Comparison of ENCODE assay signal across 8 cellular contexts in genomic region chr19:35744688-35745327, GRCh38. TPM values are rescaled to one million over a fixed set of nuclear protein-coding genes. Genes with fewer than 3 reads are reported as not detected.
DNase-seq lines count a peak whose midpoint lies in the region; ATAC-seq and TF ChIP-seq lines count a peak whose summit lies in the region.

No MANE protein-coding gene starts in this region.

- TF ChIP-seq POLR2A in spleen (IDR thresholded peaks at IDR 0.05), result peak in 1 of 3 donors; percentile 50

- no peaks in the 10 kb centered on the region for H3K9me3 Mint-ChIP-seq in activated B cell treated with CpG ODN at 0.5 μM for 24 hours

- H3K36me3 ChIP-seq in spleen, result peaks cover 0 to 12% (median 0%) of the 10 kb centered on the region in 6 donors

- H3K36me3 Mint-ChIP-seq in activated B cell treated with CpG ODN at 0.5 μM for 24 hours (ENCODE audit: low read depth), result peaks cover 33% of the 10 kb centered on the region

- POLR2A ChIA-PET in activated B cell treated with CpG ODN at 0.5 μM for 24 hours (lab: Charles Lee), result interaction anchor here (0.6 to 5.2 kb wide), 27 partner anchors 12 to 1156 kb away, joined by 3 to 69 read pairs (median 4); partner anchors contain the start of genes ARHGAP33, COX6B1, HSPB6 and NFKBID

- 1 to 2% (median 1%) methylated on average over 35 of the region's 35 CpGs for WGBS in spleen, 5 donors

- no peaks in the 10 kb centered on the region for H3K9me3 ChIP-seq in spleen

- H3K4me3 Mint-ChIP-seq in activated B cell treated with CpG ODN at 0.5 μM for 24 hours, result peak overlapping the region; percentile 92

- no peaks in the 10 kb centered on the region for H3K27me3 Mint-ChIP-seq in activated B cell treated with CpG ODN at 0.5 μM for 24 hours

- intact Hi-C loops in activated B cell treated with CpG ODN at 0.5 μM for 24 hours (cut with micrococcal nuclease) (loop anchor here (1.0 to 10.0 kb wide), 7 partner anchors 28 to 1570 kb away; partner anchors contain the start of genes HAUS5, OVOL3, POLR2I and SDHAF1), spleen (cut with DNase I; ENCODE audit: low total_unique reads) (no loop called here)

- peak overlapping the region; percentile 99 for H3K27ac Mint-ChIP-seq in activated B cell treated with CpG ODN at 0.5 μM for 24 hours

- H3K27ac ChIP-seq in spleen, result peak overlapping the region; percentile 99 to 100 (median 100)

- peaks cover 37 to 89% (median 77%) of the 10 kb centered on the region in 6 donors for H3K4me1 ChIP-seq in spleen

- peak overlapping the region; percentile 76 to 86 for H3K4me3 ChIP-seq in cardiac fibroblast (replicated peaks in 1 of 2; ENCODE audit: low read depth in 2 of 2, low read length in 2 of 2)
- peak overlapping the region; percentile 39 to 85 (median 76) for H3K4me3 ChIP-seq in spleen

- CTCF ChIA-PET in activated B cell treated with CpG ODN at 0.5 μM for 24 hours (lab: Charles Lee), result interaction anchor here (1.0 to 1.6 kb wide), 2 partner anchors 12 to 50 kb away, joined by 3 to 4 read pairs; no protein-coding TSS in a partner anchor

- H3K27me3 ChIP-seq in spleen (replicated peaks in 1 of 7), result no peaks in the 10 kb centered on the region

- peak; percentile 26 for TF ChIP-seq CTCF in GM12873 (IDR thresholded peaks at IDR 0.05; ENCODE audit: insufficient read depth, low read depth, low read length, missing control alignments)
- TF ChIP-seq CTCF in activated B cell treated with CpG ODN at 0.5 μM for 24 hours (IDR thresholded peaks at IDR 0.05), result no peak
- TF ChIP-seq CTCF in cardiac fibroblast (IDR thresholded peaks at IDR 0.05; ENCODE audit: low read depth, low read length), result peak; percentile 48
- TF ChIP-seq CTCF in spleen (IDR thresholded peaks at IDR 0.05 in 8 of 11, conservative IDR thresholded peaks at IDR 0.05 in 3 of 11), result peak in 6 of 11 experiments; percentile 15 to 48 (median 40)

- ATAC-seq in HG03095 (IDR thresholded peaks at IDR 0.05; ENCODE audit: unreplicated experiment) (peak; percentile 36), activated B cell treated with CpG ODN at 0.5 μM for 24 hours (ENCODE audit: low read depth) (peak; percentile 51), HG03571 (IDR thresholded peaks at IDR 0.05; ENCODE audit: unreplicated experiment) (no peak)

- DNase-seq in NCI-H345 (lab: John Stamatoyannopoulos, UW), result peak; percentile 100
- peak; percentile 83 for DNase-seq in activated B cell treated with CpG ODN at 0.5 μM for 24 hours
- DNase-seq in cardiac fibroblast (ENCODE audit: low read depth in 2 of 2), result peak; percentile 97
- DNase-seq in inferior parietal cortex (ENCODE audit: extremely low spot score), result peak; percentile 95
- DNase-seq in spleen, result peak; percentile 98

- peaks cover 70% of the 10 kb centered on the region for H3K4me1 Mint-ChIP-seq in activated B cell treated with CpG ODN at 0.5 μM for 24 hours

RNA-seq across cellular contexts. Expression of gene U2AF1L4, which starts 0.4 kb away (rescaled TPM):
- 41.0 and 46.1 TPM in 2 replicates for total RNA-seq in activated B cell treated with CpG ODN at 0.5 μM for 24 hours
- 10 to 100 TPM; 27.3 to 65.1 (median 29.7) TPM for total RNA-seq in spleen
- polyA plus RNA-seq in spleen, result 10 to 100 TPM; 27.2 to 96.5 (median 60.7) TPM

RNA-seq across cellular contexts. Expression of gene PSENEN, which starts 0.6 kb away (rescaled TPM):
- total RNA-seq in activated B cell treated with CpG ODN at 0.5 μM for 24 hours (45.0 and 45.6 TPM in 2 replicates), spleen (10 to 100 TPM; 37.5 to 55.7 (median 47.6) TPM)
- 10 to 100 TPM; 61.9 to 71.3 (median 62.1) TPM for polyA plus RNA-seq in spleen

RNA-seq across cellular contexts. Expression of gene IGFLR1, which starts 2.6 kb away (rescaled TPM):
- total RNA-seq in activated B cell treated with CpG ODN at 0.5 μM for 24 hours (130 and 133 TPM in 2 replicates), spleen (10 to 100 TPM; 16.5 to 64.7 (median 43.5) TPM)
- polyA plus RNA-seq in spleen, result 10 to 100 TPM; 30.1 to 62.9 (median 49.3) TPM

RNA-seq across cellular contexts. Expression of gene LIN37, which starts 3.6 kb away (rescaled TPM):
- total RNA-seq in activated B cell treated with CpG ODN at 0.5 μM for 24 hours (12.2 and 14.3 TPM in 2 replicates), spleen (10 to 100 TPM in 5 of 7 donors, 1 to 10 TPM in 2; 7.0 to 19.5 (median 10.7) TPM)
- 10 to 100 TPM; 13.7 to 28.5 (median 18.5) TPM for polyA plus RNA-seq in spleen

RNA-seq across cellular contexts. Expression of gene HSPB6, which starts 12.0 kb away (rescaled TPM):
- total RNA-seq in activated B cell treated with CpG ODN at 0.5 μM for 24 hours, result not detected in 2 replicates
- 1 to 10 TPM; 2.1 to 5.9 (median 4.3) TPM for total RNA-seq in spleen
- 10 to 100 TPM in 1 of 3 donors, 1 to 10 TPM in 2; 2.9 to 11.0 (median 5.8) TPM for polyA plus RNA-seq in spleen
